In genomic region chr17:79603771-79604170, GRCh38 we compare ENCODE assay signal across 35 cellular contexts. TPM values are rescaled to one million over a fixed set of nuclear protein-coding genes. Genes with fewer than 3 reads are reported as not detected.
"Had no signal": no experiment of that assay in that cellular context is flagged by ENCODE, and none has a peak within 500 bp of the region (broad histone marks: within the 10 kb centered on the region; RNA-seq: fewer than 3 reads in every experiment).

No MANE protein-coding gene starts in this region.

- H3K27me3 ChIP-seq: ascending aorta had no signal

- H3K9me3 ChIP-seq: ascending aorta had no signal

- H3K36me3 ChIP-seq: ascending aorta, cardiac muscle cell had no signal

- DNase-seq: activated B cell treated with CpG ODN at 0.5 μM for 24 hours; activated CD4-positive, alpha-beta memory T cell treated with anti-CD3 and anti-CD28 coated beads for 36 hours; activated CD4-positive, alpha-beta T cell treated with anti-CD3 and anti-CD28 coated beads for 4 hours; activated CD4-positive, alpha-beta T cell treated with anti-CD3 and anti-CD28 coated beads, Interleukin-2, amount 10 ng/mL, durations not matched to agents 24 days and 14 days; activated CD4-positive, alpha-beta T cell treated with anti-CD3 and anti-CD28 coated beads, Interleukin-2, amount 50 U/mL, for 1 hour; activated CD4-positive, alpha-beta T cell treated with anti-CD3 and anti-CD28 coated beads, Interleukin-2, amount 50 U/mL, for 4 hours; activated CD4-positive, CD25-positive, alpha-beta regulatory T cell treated with anti-CD3 and anti-CD28 coated beads, Interleukin-2, amount 50 U/mL, for 72 hours; activated CD8-positive, alpha-beta memory T cell treated with anti-CD3 and anti-CD28 coated beads, Interleukin-2, amount 50 U/mL, for 4 hours; activated CD8-positive, alpha-beta T cell treated with anti-CD3 and anti-CD28 coated beads for 36 hours; activated effector memory CD4-positive, alpha-beta T cell treated with anti-CD3 and anti-CD28 coated beads, Interleukin-2, amount 50 U/mL, for 16 hours; activated gamma-delta T cell treated with Interleukin-2 at 50 U/mL for 16 hours; activated naive CD4-positive, alpha-beta T cell; activated naive CD4-positive, alpha-beta T cell treated with anti-CD3 and anti-CD28 coated beads for 36 hours; activated naive CD4-positive, alpha-beta T cell treated with anti-CD3 and anti-CD28 coated beads, Interleukin-2, amount 50 U/mL, for 16 hours; activated naive CD8-positive, alpha-beta T cell treated with anti-CD3 and anti-CD28 coated beads for 36 hours; activated T-cell treated with anti-CD3 and anti-CD28 coated beads for 4 hours; activated T-cell treated with anti-CD3 and anti-CD28 coated beads, Interleukin-2, amount 50 U/mL, for 1 hour; activated T-cell treated with anti-CD3 and anti-CD28 coated beads, Interleukin-2, amount 50 U/mL, for 4 hours; activated T-cell treated with anti-CD3 and anti-CD28 coated beads, Interleukin-2, amount 50 U/mL, for 72 hours; amygdala; anterior cingulate cortex; cerebellar nuclear complex; T-helper 1 cell; T-helper 2 cell; T-helper 9 cell had no signal

- H3K27ac ChIP-seq: ascending aorta, cardiac muscle cell, VCaP had no signal

- H3K4me3 ChIP-seq: ascending aorta, cardiac muscle cell had no signal

- ATAC-seq: activated CD8-positive, alpha-beta T cell treated with anti-CD3 and anti-CD28 coated beads for 36 hours; activated naive CD4-positive, alpha-beta T cell treated with anti-CD3 and anti-CD28 coated beads, Interleukin-2, amount 50 U/mL, for 72 hours; activated T-cell treated with anti-CD3 and anti-CD28 coated beads, Interleukin-2, amount 50 U/mL, for 4 hours; activated T-cell treated with anti-CD3 and anti-CD28 coated beads, Interleukin-2, amount 50 U/mL, for 72 hours; activated T-helper 17 cell treated with anti-CD3 and anti-CD28 coated beads, Interleukin-2, amount 50 U/mL, for 72 hours had no signal

- FAIRE-seq: bronchial epithelial cell, TTC549 had no signal

- H3K4me1 ChIP-seq: ascending aorta had no signal

RNA-seq across cellular contexts. Expression of gene RBFOX3, which starts 7.1 kb away (rescaled TPM):
- total RNA-seq: activated CD4-positive, alpha-beta memory T cell treated with anti-CD3 and anti-CD28 coated beads for 36 hours; activated CD4-positive, alpha-beta T cell treated with anti-CD3 and anti-CD28 coated beads, Interleukin-2, amount 10 ng/mL, durations not matched to agents 24 days and 14 days; activated CD8-positive, alpha-beta memory T cell treated with anti-CD3 and anti-CD28 coated beads for 36 hours; activated CD8-positive, alpha-beta T cell treated with anti-CD3 and anti-CD28 coated beads for 36 hours; activated naive CD4-positive, alpha-beta T cell treated with anti-CD3 and anti-CD28 coated beads for 36 hours; activated naive CD4-positive, alpha-beta T cell treated with anti-CD3 and anti-CD28 coated beads, Interleukin-2, amount 50 U/mL, for 72 hours; activated naive CD8-positive, alpha-beta T cell treated with anti-CD3 and anti-CD28 coated beads for 36 hours; activated T-cell treated with anti-CD3 and anti-CD28 coated beads, Interleukin-2, amount 50 U/mL, for 4 hours; activated T-helper 1 cell treated with anti-CD3 and anti-CD28 coated beads, Interleukin-12 subunit alpha, Interleukin-12 subunit beta, Interleukin-2, Interleukin-4 antibody, amounts not matched to agents 30 ng/mL and 10 ng/mL and 1 ng/mL, durations not matched to agents 14 hours and 24 hours and 36 hours; activated T-helper 17 cell treated with anti-CD3 and anti-CD28 coated beads, Interleukin-2, amount 50 U/mL, for 72 hours; ascending aorta; chondrocyte had no signal
